In genomic region chr1:2956571-2956970, GRCh38 we compare ENCODE assay signal across 14 cellular contexts.
"Had no signal": no experiment of that assay in that cellular context is flagged by ENCODE, and none has a peak within 500 bp of the region (broad histone marks: within the 10 kb centered on the region; RNA-seq: fewer than 3 reads in every experiment).

No MANE protein-coding gene starts in this region.

- H3K27ac ChIP-seq: heart left ventricle, neutrophil, right atrium auricular region, sigmoid colon, skin epidermis had no signal

- H3K27me3 ChIP-seq: heart left ventricle, neutrophil, right atrium auricular region, sigmoid colon had no signal

- H3K9me3 ChIP-seq: neutrophil had no signal

- H3K36me3 ChIP-seq: heart left ventricle, neutrophil, right atrium auricular region, sigmoid colon had no signal

- H3K4me3 Mint-ChIP-seq: naive thymus-derived CD8-positive, alpha-beta T cell had no signal

- H3K4me3 ChIP-seq: heart left ventricle, right atrium auricular region, sigmoid colon, skin epidermis had no signal

- H3K4me1 ChIP-seq: right atrium auricular region, sigmoid colon had no signal

- ATAC-seq: esophagus mucosa; heart left ventricle; naive thymus-derived CD8-positive, alpha-beta T cell had no signal

- DNase-seq: effector memory CD4-positive, alpha-beta T cell; heart left ventricle; hypothalamus; kidney glomerular epithelial cell; naive thymus-derived CD8-positive, alpha-beta T cell; posterior cingulate gyrus; sigmoid colon; stimulated activated CD4-positive, alpha-beta T cell treated with anti-CD3 and anti-CD28 coated beads, Interleukin-12 subunit alpha, Interleukin-12 subunit beta, amount 100 ng/mL, for 4 hours; stimulated activated naive CD4-positive, alpha-beta T cell treated with Interleukin-2 at 50 U/mL for 16 hours; trophoblast cell had no signal
